8 cellular contexts compared by ENCODE assay signal in genomic region chr21:44299085-44299457, GRCh38.
DNase-seq lines count a peak whose midpoint lies in the region; ATAC-seq and TF ChIP-seq lines count a peak whose summit lies in the region.

No MANE protein-coding gene starts in this region.

- H3K4me3 Mint-ChIP-seq in dendritic cell treated with granulocyte-macrophage colony-stimulating factor and Interleukin-4, amounts not matched to agents 40 ng/mL and 50 ng/mL, for 4 days: peak overlapping the region; percentile 73
- peak overlapping the region; percentile 86 to 93 (median 92) for H3K4me3 Mint-ChIP-seq in nephron

- H3K27ac Mint-ChIP-seq in dendritic cell treated with granulocyte-macrophage colony-stimulating factor and Interleukin-4, amounts not matched to agents 40 ng/mL and 50 ng/mL, for 4 days: peak overlapping the region; percentile 85
- peak overlapping the region; percentile 82 to 95 (median 94) for H3K27ac Mint-ChIP-seq in nephron

- no peak for TF ChIP-seq POLR2A in NB4 (IDR thresholded peaks at IDR 0.05; ENCODE audit: extremely low read depth, insufficient read length)

- H3K9me3 Mint-ChIP-seq in dendritic cell treated with granulocyte-macrophage colony-stimulating factor and Interleukin-4, amounts not matched to agents 40 ng/mL and 50 ng/mL, for 4 days: no peaks in the 10 kb centered on the region
- H3K9me3 Mint-ChIP-seq in nephron: no peaks in the 10 kb centered on the region

- no peaks in the 10 kb centered on the region for H3K36me3 ChIP-seq in ES-I3 (ENCODE audit: insufficient read depth, low read length)

- peaks cover 8% of the 10 kb centered on the region for H3K27me3 Mint-ChIP-seq in dendritic cell treated with granulocyte-macrophage colony-stimulating factor and Interleukin-4, amounts not matched to agents 40 ng/mL and 50 ng/mL, for 4 days
- H3K27me3 Mint-ChIP-seq in nephron (ENCODE audit: low read depth): peaks cover 3% of the 10 kb centered on the region

- H3K4me1 ChIP-seq in ES-I3 (ENCODE audit: insufficient read depth, low read length): no peaks in the 10 kb centered on the region; the same call in 1 of the 2 replicates

- H3K9me3 ChIP-seq in ES-I3 (ENCODE audit: control insufficient read depth, insufficient read depth, low read length): no peaks in the 10 kb centered on the region

- no peak for TF ChIP-seq CTCF in NB4 (IDR thresholded peaks at IDR 0.05; ENCODE audit: low read depth, low read length)
- TF ChIP-seq CTCF in nephron (IDR thresholded peaks at IDR 0.05; ENCODE audit: unreplicated experiment in 3 of 3): no peak

- H3K4me3 ChIP-seq in NB4 (ENCODE audit: low read depth, low read length): peak overlapping the region; percentile 67

- peaks cover 36% of the 10 kb centered on the region for H3K36me3 Mint-ChIP-seq in dendritic cell treated with granulocyte-macrophage colony-stimulating factor and Interleukin-4, amounts not matched to agents 40 ng/mL and 50 ng/mL, for 4 days (ENCODE audit: low read depth)
- H3K36me3 Mint-ChIP-seq in nephron (ENCODE audit: low read depth): no peaks in the 10 kb centered on the region

- H3K4me1 Mint-ChIP-seq in dendritic cell treated with granulocyte-macrophage colony-stimulating factor and Interleukin-4, amounts not matched to agents 40 ng/mL and 50 ng/mL, for 4 days (ENCODE audit: low read depth): peaks cover 72% of the 10 kb centered on the region
- peaks cover 19% of the 10 kb centered on the region for H3K4me1 Mint-ChIP-seq in nephron

- peak overlapping the region; percentile 62 for H3K9ac ChIP-seq in ES-I3 (ENCODE audit: low read depth, low read length)

- intact Hi-C loops in dendritic cell treated with granulocyte-macrophage colony-stimulating factor and Interleukin-4, amounts not matched to agents 40 ng/mL and 50 ng/mL, for 4 days (cut with micrococcal nuclease): no loop called here

- no peak for DNase-seq in NB4 (ENCODE audit: low read depth)
- DNase-seq in SKM-1 treated with dmso at 0.1 percent for 144 hours (lab: John Stamatoyannopoulos, UW; ENCODE audit: unreplicated experiment): no peak
- no peak for DNase-seq in hypothalamus (lab: John Stamatoyannopoulos, UW)

- ATAC-seq in HG02759 (IDR thresholded peaks at IDR 0.05; ENCODE audit: unreplicated experiment) (no peak), GM18861 (IDR thresholded peaks at IDR 0.05; ENCODE audit: unreplicated experiment) (no peak)
